In the genomic region with DNA sequence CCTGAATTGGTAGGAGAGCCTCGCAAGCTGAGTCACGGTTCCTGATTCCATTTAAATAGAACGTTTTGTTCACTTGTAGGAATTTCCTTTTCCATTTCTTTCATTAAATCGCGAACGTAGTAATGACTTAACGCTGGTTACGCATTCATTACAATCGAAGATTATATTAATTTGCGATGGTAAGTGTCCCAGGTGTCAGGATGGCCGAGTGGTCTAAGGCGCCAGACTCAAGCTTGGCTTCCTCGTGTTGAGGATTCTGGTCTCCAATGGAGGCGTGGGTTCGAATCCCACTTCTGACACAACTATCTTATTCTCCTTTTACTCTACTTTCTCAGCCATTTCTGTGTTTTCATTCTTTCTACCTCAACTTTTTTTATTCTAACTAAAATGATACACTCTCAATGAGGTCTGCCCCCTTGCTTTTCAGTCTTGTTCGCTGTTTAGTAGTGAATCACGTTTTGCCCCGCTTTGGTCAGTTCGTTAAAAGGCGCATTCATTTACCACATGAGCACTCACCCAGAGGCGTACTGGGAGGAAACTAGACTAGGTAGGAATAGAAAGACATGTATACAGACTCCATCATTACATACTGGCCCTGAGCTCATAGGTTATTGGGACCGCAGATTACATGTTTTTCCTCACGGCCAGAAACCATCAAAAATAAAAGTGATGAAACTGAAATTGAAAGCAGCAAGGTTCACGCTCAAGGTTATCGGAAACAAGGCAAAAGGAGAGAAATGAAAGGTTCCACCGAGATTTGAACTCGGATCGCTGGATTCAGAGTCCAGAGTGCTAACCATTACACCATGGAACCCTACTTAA, we compare ENCODE assay signal across 8 cellular contexts. TPM values are rescaled to one million over a fixed set of nuclear protein-coding genes. Genes with fewer than 3 reads are reported as not detected.
DNase-seq lines count a peak whose midpoint lies in the region; ATAC-seq and TF ChIP-seq lines count a peak whose summit lies in the region.

No MANE protein-coding gene starts in this region.

- H3K4me3 Mint-ChIP-seq in activated naive CD8-positive, alpha-beta T cell treated with anti-CD3 and anti-CD28 coated beads, Interleukin-2, amount 10 ng/mL, durations not matched to agents 7 days and 5 days, result peak overlapping the region; percentile 86

- 0% methylated on average over 28 of the region's 28 CpGs for WGBS in ovary, 3 donors
- WGBS in tibial nerve, 2 donors, result 1% methylated on average over 28 of the region's 28 CpGs

- TF ChIP-seq RAD21 in HCT116 (IDR thresholded peaks at IDR 0.05; ENCODE audit: low read depth), result no peak

- peak overlapping the region; percentile 64 for H3K9ac ChIP-seq in HCT116 (ENCODE audit: low read length)

- H3K4me1 ChIP-seq in HCT116 (ENCODE audit: control insufficient read depth in 1 of 2, insufficient read depth in 2 of 2, low read length in 2 of 2), result peaks cover 11 to 43% of the 10 kb centered on the region in 2 experiments; a peak in 3 of 4 replicates
- peaks cover 2% of the 10 kb centered on the region for H3K4me1 ChIP-seq in ovary (ENCODE audit: insufficient read depth)
- H3K4me1 ChIP-seq in tibial nerve, result peaks cover 0 to 33% (median 13%) of the 10 kb centered on the region in 4 donors

- H4K20me1 ChIP-seq in HCT116 (ENCODE audit: insufficient read depth), result no peaks in the 10 kb centered on the region

- H3K9me3 Mint-ChIP-seq in activated naive CD8-positive, alpha-beta T cell treated with anti-CD3 and anti-CD28 coated beads, Interleukin-2, amount 10 ng/mL, durations not matched to agents 7 days and 5 days, result no peaks in the 10 kb centered on the region

- H3K27me3 ChIP-seq in HCT116 (ENCODE audit: insufficient read depth, low read length) (no peaks in the 10 kb centered on the region), ovary (no peaks in the 10 kb centered on the region), tibial nerve (no peaks in the 10 kb centered on the region)

- TF ChIP-seq POLR2A in HCT116 (IDR thresholded peaks at IDR 0.05; ENCODE audit: borderline replicate concordance, extremely low read depth, insufficient read depth, insufficient read length) (peak; percentile 25), ovary (IDR thresholded peaks at IDR 0.05) (no peak), tibial nerve (IDR thresholded peaks at IDR 0.05) (no peak)

- intact Hi-C loops in HCT116 (cut with micrococcal nuclease) (loop anchor here (2.0 to 5.0 kb wide), 5 partner anchors 44 to 212 kb away; no protein-coding TSS in a partner anchor), Right ventricle myocardium superior (cut with DNase I) (loop anchor here (5.0 kb wide), 2 partner anchors 41 to 44 kb away; no protein-coding TSS in a partner anchor), ovary (cut with DNase I) (loop anchor here in 3 of 4 donors (2.0 to 5.0 kb wide), 3 partner anchors 41 to 44 kb away; no protein-coding TSS in a partner anchor)

- POLR2A ChIA-PET in HCT116 (lab: Charles Lee), result interaction anchor here (0.6 to 3.7 kb wide), 3 partner anchors 18 to 46 kb away, joined by 3 to 18 read pairs (median 4); partner anchors contain the start of gene TRIM27
- POLR2A ChIA-PET in activated naive CD8-positive, alpha-beta T cell treated with anti-CD3 and anti-CD28 coated beads, Interleukin-2, amount 10 ng/mL, durations not matched to agents 7 days and 5 days (lab: Charles Lee), result interaction anchor here (1.0 to 4.6 kb wide), 13 partner anchors 18 to 1074 kb away, joined by 3 to 39 read pairs (median 5); partner anchors contain the start of gene TRIM27

- TF ChIP-seq CTCF in HCT116 (IDR thresholded peaks at IDR 0.05 in 2 of 3, conservative IDR thresholded peaks at IDR 0.05 in 1 of 3; ENCODE audit: borderline replicate concordance in 1 of 3, insufficient read depth in 1 of 3, low read depth in 2 of 3, low read length in 2 of 3), result 0 out of 6 replicates have a peak, but pooled peaks of 1 of the 3 experiments have one; percentile 15
- TF ChIP-seq CTCF in ovary (IDR thresholded peaks at IDR 0.05), result no peak
- TF ChIP-seq CTCF in tibial nerve (IDR thresholded peaks at IDR 0.05), result peak in 1 of 5 experiments; percentile 9

- peaks cover 36% of the 10 kb centered on the region for H3K4me1 Mint-ChIP-seq in activated naive CD8-positive, alpha-beta T cell treated with anti-CD3 and anti-CD28 coated beads, Interleukin-2, amount 10 ng/mL, durations not matched to agents 7 days and 5 days

- peak overlapping the region; percentile 89 for H3K4me2 ChIP-seq in HCT116 (ENCODE audit: low read length)

- H3K9me3 ChIP-seq in HCT116 (ENCODE audit: control insufficient read depth in 1 of 2, insufficient read depth in 1 of 2, low read depth in 1 of 2, low read length in 2 of 2), result no peaks in the 10 kb centered on the region
- no peaks in the 10 kb centered on the region for H3K9me3 ChIP-seq in ovary
- no peaks in the 10 kb centered on the region for H3K9me3 ChIP-seq in tibial nerve

- H3K27ac ChIP-seq in HCT116 (ENCODE audit: low read depth, low read length), result peak overlapping the region; percentile 51
- peak overlapping the region; percentile 80 to 81 for H3K27ac ChIP-seq in ovary
- H3K27ac ChIP-seq in tibial nerve, result peak overlapping the region; percentile 76 to 94 (median 84)

- ATAC-seq in HCT116, result peak; percentile 74
- peak; percentile 80 for ATAC-seq in SK-N-SH treated with all-trans-retinoic acid at 6 μM for 48 hours
- ATAC-seq in activated naive CD8-positive, alpha-beta T cell treated with anti-CD3 and anti-CD28 coated beads, Interleukin-2, amount 10 ng/mL, durations not matched to agents 7 days and 5 days (ENCODE audit: low read depth), result peak; percentile 66
- ATAC-seq in Right ventricle myocardium superior (ENCODE audit: poor library complexity), result peak; percentile 87

- DNase-seq in EL, result peak; percentile 89
- peak; percentile 79 for DNase-seq in HCT116 (ENCODE audit: low read depth, low spot score)
- peak; percentile 80 for DNase-seq in MV-4-11 (lab: John Stamatoyannopoulos, UW)
- peak; percentile 60 for DNase-seq in activated naive CD8-positive, alpha-beta T cell treated with anti-CD3 and anti-CD28 coated beads, Interleukin-2, amount 10 ng/mL, durations not matched to agents 7 days and 5 days
- DNase-seq in Right ventricle myocardium superior, result peak; percentile 62
- DNase-seq in ovary, result peak; percentile 79 to 91 (median 82)
- peak; percentile 61 to 91 for DNase-seq in tibial nerve (ENCODE audit: low spot score in 2 of 2)

- H3K4me3 ChIP-seq in HCT116 (replicated peaks in 1 of 2; ENCODE audit: low read depth in 1 of 2, low read length in 2 of 2), result peak overlapping the region; percentile 42 to 65
- peak overlapping the region; percentile 67 for H3K4me3 ChIP-seq in ovary
- H3K4me3 ChIP-seq in tibial nerve, result peak overlapping the region; percentile 58 to 67 (median 63)

- BruUV-seq in HCT116 (replicated peaks; lab: Mats Ljungman, UMichigan), result no TSS peak

- CTCF ChIA-PET in HCT116 (lab: Charles Lee), result interaction anchor here (0.9 to 1.0 kb wide), 2 partner anchors 102 to 104 kb away, joined by 3 read pairs; no protein-coding TSS in a partner anchor

- H2AFZ ChIP-seq in HCT116 (ENCODE audit: low read depth, low read length, poor library complexity, severe bottlenecking), result peak overlapping the region; percentile 100

- TF ChIP-seq EP300 in ovary (IDR thresholded peaks at IDR 0.05) (no peak), tibial nerve (IDR thresholded peaks at IDR 0.05) (peak in 1 of 2 donors; percentile 47)

- RAD21 ChIA-PET in HCT116 (lab: Charles Lee; ENCODE audit: low non-redundant PET in 1 of 2, low total read pairs in 2 of 2, uncharacterized antibody in 2 of 2, unreplicated experiment in 2 of 2), result no interaction called here

- no peaks in the 10 kb centered on the region for H3K9me2 ChIP-seq in HCT116 (ENCODE audit: insufficient read depth)

- H3K36me3 ChIP-seq in HCT116 (ENCODE audit: control insufficient read depth in 1 of 2, insufficient read depth in 2 of 2, low read length in 2 of 2), result no peaks in the 10 kb centered on the region
- no peaks in the 10 kb centered on the region for H3K36me3 ChIP-seq in ovary
- no peaks in the 10 kb centered on the region for H3K36me3 ChIP-seq in tibial nerve

- H3K27ac Mint-ChIP-seq in activated naive CD8-positive, alpha-beta T cell treated with anti-CD3 and anti-CD28 coated beads, Interleukin-2, amount 10 ng/mL, durations not matched to agents 7 days and 5 days, result peak overlapping the region; percentile 95

- H3K27me3 Mint-ChIP-seq in activated naive CD8-positive, alpha-beta T cell treated with anti-CD3 and anti-CD28 coated beads, Interleukin-2, amount 10 ng/mL, durations not matched to agents 7 days and 5 days, result peaks cover 4% of the 10 kb centered on the region

- H3K36me3 Mint-ChIP-seq in activated naive CD8-positive, alpha-beta T cell treated with anti-CD3 and anti-CD28 coated beads, Interleukin-2, amount 10 ng/mL, durations not matched to agents 7 days and 5 days, result no peaks in the 10 kb centered on the region

- H3K79me2 ChIP-seq in HCT116 (ENCODE audit: insufficient read depth, low read length), result no peaks in the 10 kb centered on the region

TF ChIP-seq in HCT116, 20 proteins besides CTCF, POLR2A, EP300 and RAD21 (continues in another document):
- no peak; the same call in 1 of the 2 replicates for TF ChIP-seq POLR2AphosphoS5 (IDR thresholded peaks at IDR 0.05; ENCODE audit: low read depth, low read length)
- TF ChIP-seq EZH2phosphoT487 (IDR thresholded peaks at IDR 0.05; ENCODE audit: borderline replicate concordance), result no peak
- no peak for TF ChIP-seq ZNF274 (IDR thresholded peaks at IDR 0.05; ENCODE audit: low read depth, low read length)
- TF ChIP-seq CBX3 (IDR thresholded peaks at IDR 0.05; ENCODE audit: low read depth), result peak; percentile 90
- TF ChIP-seq EGR1 (IDR thresholded peaks at IDR 0.05; ENCODE audit: low read depth), result peak; percentile 43

TF ChIP-seq in SK-N-SH treated with all-trans-retinoic acid at 6 μM for 48 hours, 23 proteins besides CTCF, POLR2A, EP300 and RAD21 (continues in another document):
- no peak for TF ChIP-seq RARB (CRISPR knock-in tag; IDR thresholded peaks at IDR 0.05)
- TF ChIP-seq ZNF8 (CRISPR knock-in tag; IDR thresholded peaks at IDR 0.05), result no peak
- TF ChIP-seq ZFP30 (CRISPR knock-in tag; IDR thresholded peaks at IDR 0.05), result no peak
- no peak for TF ChIP-seq CREB5 (CRISPR knock-in tag; IDR thresholded peaks at IDR 0.05; ENCODE audit: low read depth)

RNA-seq across cellular contexts. Expression of gene TRIM27, which starts 17.3 kb away (rescaled TPM):
- 62.5 TPM for total RNA-seq in HCT116 (2021; ENCODE audit: unreplicated experiment)
- polyA plus RNA-seq in HCT116 (2012), result 40.8 and 45.8 TPM in 2 replicates
- total RNA-seq in activated naive CD8-positive, alpha-beta T cell treated with anti-CD3 and anti-CD28 coated beads, Interleukin-2, amount 10 ng/mL, durations not matched to agents 7 days and 5 days, result 10 to 100 TPM; 64.4 to 67.1 TPM
- 15.7 TPM for total RNA-seq in Right ventricle myocardium superior
- total RNA-seq in ovary, result 10 to 100 TPM; 43.7 to 57.6 (median 48.8) TPM
- 10 to 100 TPM; 33.3 to 61.1 TPM for polyA plus RNA-seq in ovary
- total RNA-seq in tibial nerve, result 10 to 100 TPM; 57.5 to 90.9 (median 72.4) TPM

Comparison
In these comparisons a context has a peak if more than half of its experiments do, and no peak if none do; other contexts are left out.
1. Peak in every context shown above with its lines: DNase-seq, ATAC-seq, H3K4me3 ChIP-seq and H3K27ac ChIP-seq.